8 cellular contexts compared by ENCODE assay signal in genomic region chr7:2355079-2356008, GRCh38. TPM values are rescaled to one million over a fixed set of nuclear protein-coding genes. Genes with fewer than 3 reads are reported as not detected.
DNase-seq lines count a peak whose midpoint lies in the region; ATAC-seq and TF ChIP-seq lines count a peak whose summit lies in the region.

No MANE protein-coding gene starts in this region.

- peaks cover 54% of the 10 kb centered on the region for H3K4me1 Mint-ChIP-seq in activated naive CD8-positive, alpha-beta T cell treated with anti-CD3 and anti-CD28 coated beads, Interleukin-2, amount 50 U/mL, for 24 hours

- H3K9me3 ChIP-seq in MG63: no peaks in the 10 kb centered on the region

- H3K27me3 Mint-ChIP-seq in activated naive CD8-positive, alpha-beta T cell treated with anti-CD3 and anti-CD28 coated beads, Interleukin-2, amount 50 U/mL, for 24 hours: peaks cover 3% of the 10 kb centered on the region

- H3K27ac ChIP-seq in C4-2B: peak overlapping the region; percentile 99

- DNase-seq in MG63: peak; percentile 10
- peak; percentile 28 for DNase-seq in activated naive CD8-positive, alpha-beta T cell treated with anti-CD3 and anti-CD28 coated beads, Interleukin-2, amount 50 U/mL, for 24 hours
- DNase-seq in iPS-NIHi7 (ENCODE audit: extremely low spot score): peak; percentile 48
- DNase-seq in stimulated activated CD4-positive, alpha-beta T cell treated with anti-CD3 and anti-CD28 coated beads, TNF-alpha, amount 100 ng/mL, for 4 hours (ENCODE audit: low read depth in 3 of 3): peak in 2 of 3 experiments; percentile 20 to 26
- DNase-seq in NCI-H1092 (lab: John Stamatoyannopoulos, UW): no peak
- no peak for DNase-seq in NCI-H510A treated with DMSO at 0.1 percent for 48 hours (lab: John Stamatoyannopoulos, UW)

- peaks cover 62% of the 10 kb centered on the region for H3K36me3 ChIP-seq in MG63

- H3K9me3 Mint-ChIP-seq in activated naive CD8-positive, alpha-beta T cell treated with anti-CD3 and anti-CD28 coated beads, Interleukin-2, amount 50 U/mL, for 24 hours: no peaks in the 10 kb centered on the region

- peak overlapping the region; percentile 87 for H3K4me3 Mint-ChIP-seq in activated naive CD8-positive, alpha-beta T cell treated with anti-CD3 and anti-CD28 coated beads, Interleukin-2, amount 50 U/mL, for 24 hours

- H3K4me3 ChIP-seq in MG63: peak overlapping the region; percentile 93

- TF ChIP-seq CTCF in C4-2B (conservative IDR thresholded peaks at IDR 0.05): no peak

- no peaks in the 10 kb centered on the region for H3K27me3 ChIP-seq in MG63

- ATAC-seq in GM21529 (IDR thresholded peaks at IDR 0.05; ENCODE audit: unreplicated experiment): peak; percentile 12
- peak; percentile 7 for ATAC-seq in activated naive CD8-positive, alpha-beta T cell treated with anti-CD3 and anti-CD28 coated beads, Interleukin-2, amount 50 U/mL, for 24 hours

- H3K27ac Mint-ChIP-seq in activated naive CD8-positive, alpha-beta T cell treated with anti-CD3 and anti-CD28 coated beads, Interleukin-2, amount 50 U/mL, for 24 hours: peak overlapping the region; percentile 89

- peaks cover 46% of the 10 kb centered on the region for H3K36me3 Mint-ChIP-seq in activated naive CD8-positive, alpha-beta T cell treated with anti-CD3 and anti-CD28 coated beads, Interleukin-2, amount 50 U/mL, for 24 hours (ENCODE audit: low read depth)

RNA-seq across cellular contexts. Expression of gene EIF3B, which starts 0.7 kb away (rescaled TPM):
- 270 and 299 TPM in 2 replicates for total RNA-seq in MG63 (2014; rRNA removed; shearing (Covaris generic); ENCODE audit: low replicate concordance)

RNA-seq across cellular contexts. Expression of gene SNX8, which starts 41.1 kb away (rescaled TPM):
- 14.3 and 26.8 TPM in 2 replicates for total RNA-seq in MG63 (2014; rRNA removed; shearing (Covaris generic); ENCODE audit: low replicate concordance)

RNA-seq across cellular contexts. Expression of gene CHST12, which starts 48.1 kb away (rescaled TPM):
- total RNA-seq in MG63 (2014; rRNA removed; shearing (Covaris generic); ENCODE audit: low replicate concordance): 6.2 and 25.5 TPM in 2 replicates

Comparison
In these comparisons a context has a peak if more than half of its experiments do, and no peak if none do; other contexts are left out.
1. DNase-seq: peak in MG63 (single experiment), activated naive CD8-positive, alpha-beta T cell treated with anti-CD3 and anti-CD28 coated beads, Interleukin-2, amount 50 U/mL, for 24 hours (single experiment), iPS-NIHi7 (single experiment) and stimulated activated CD4-positive, alpha-beta T cell treated with anti-CD3 and anti-CD28 coated beads, TNF-alpha, amount 100 ng/mL, for 4 hours (2 of 3); none in NCI-H1092 (single experiment) and NCI-H510A treated with DMSO at 0.1 percent for 48 hours (single experiment).